ENCODE assay signal across 1 cellular context in the genomic region with DNA sequence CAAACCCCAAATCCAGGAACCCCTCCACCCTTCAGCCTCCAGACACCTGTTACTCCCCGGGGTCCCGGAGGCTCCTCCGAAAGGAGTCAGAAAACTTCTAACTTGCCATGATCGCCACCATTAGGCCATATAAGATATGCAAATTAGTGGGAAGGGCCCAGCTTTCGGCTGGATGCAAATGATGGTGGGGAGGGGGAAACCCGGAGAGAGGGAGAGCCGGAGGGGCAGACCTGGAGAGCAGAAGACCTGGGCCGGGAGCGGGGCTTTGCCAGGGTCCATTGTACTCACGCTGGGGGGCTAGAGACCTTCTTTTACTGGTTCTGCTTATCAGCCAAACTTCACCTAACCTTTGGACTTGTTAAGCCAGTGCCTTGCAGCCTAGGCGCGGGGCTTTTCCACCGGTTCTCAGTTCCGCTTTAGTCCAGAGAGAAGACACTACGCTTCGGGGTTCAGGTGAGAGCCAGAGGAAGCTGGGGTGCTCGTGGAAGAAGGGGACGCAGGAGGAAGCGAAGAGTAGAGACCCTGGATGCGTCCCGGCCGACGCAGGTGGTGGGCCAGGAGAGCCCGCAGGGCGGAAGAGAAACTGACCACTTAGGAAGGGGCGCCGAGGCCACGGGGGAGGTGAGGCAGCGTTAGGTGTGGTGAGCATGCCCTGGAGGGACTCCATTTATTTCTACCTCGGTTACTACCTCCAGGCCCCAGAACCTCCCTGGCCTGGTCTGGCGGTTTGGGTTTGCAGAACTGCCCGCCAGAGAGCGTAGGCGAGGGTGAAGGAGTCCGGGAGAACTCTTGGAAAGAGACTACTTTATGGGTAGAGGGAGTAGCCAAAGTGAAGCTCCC.
A peak's percentile ranks its signal among the peaks of the same experiment; 100 is the strongest.
TF ChIP-seq lines count a peak whose summit lies in the region.

TSS of gene HNF1B (minus strand) at position 99 of the 840 bp plus-strand sequence. CDS start 175 bp downstream, outside the sequence.

TF ChIP-seq in HepG2, 621 proteins besides CTCF, POLR2A, EP300 and RAD21 (continued from another document and continues in another):
- TF ChIP-seq PATZ1 (CRISPR knock-in tag; IDR thresholded peaks at IDR 0.05) (peak; percentile 43; the same call in 1 of the 2 replicates), SYNCRIP (IDR thresholded peaks at IDR 0.05; ENCODE audit: insufficient read depth, low read depth, low read length) (no peak), ZNF772 (CRISPR knock-in tag; IDR thresholded peaks at IDR 0.05) (peak; percentile 39; the same call in 1 of the 2 replicates), SALL2 (CRISPR knock-in tag; IDR thresholded peaks at IDR 0.05) (peak; percentile 63; the same call in 1 of the 2 replicates), REL (CRISPR knock-in tag; conservative IDR thresholded peaks at IDR 0.05) (no peak), TCF7 (IDR thresholded peaks at IDR 0.05; ENCODE audit: low read depth) (no peak), ELF4 (CRISPR knock-in tag; IDR thresholded peaks at IDR 0.05; ENCODE audit: borderline replicate concordance) (0 out of 2 replicates have a peak, but pooled peaks have one; percentile 49), GMEB1 (CRISPR knock-in tag; IDR thresholded peaks at IDR 0.05; ENCODE audit: borderline replicate concordance) (peak; percentile 23; the same call in 1 of the 2 replicates), CEBPG (CRISPR knock-in tag; IDR thresholded peaks at IDR 0.05) (no peak), MTA1 (CRISPR knock-in tag; IDR thresholded peaks at IDR 0.05; ENCODE audit: borderline replicate concordance) (peak; percentile 34; the same call in 1 of the 2 replicates), HNRNPLL (IDR thresholded peaks at IDR 0.05; ENCODE audit: low read depth, low read length, poor library complexity, severe bottlenecking) (peak; percentile 41), ZFYVE20 (CRISPR knock-in tag; IDR thresholded peaks at IDR 0.05; ENCODE audit: borderline replicate concordance, low read depth) (no peak), CBX2 (IDR thresholded peaks at IDR 0.05; ENCODE audit: low read depth, low read length) (no peak), CBX2 (CRISPR knock-in tag; IDR thresholded peaks at IDR 0.05; ENCODE audit: low read depth) (no peak), HOXA5 (CRISPR knock-in tag; IDR thresholded peaks at IDR 0.05) (0 out of 2 replicates have a peak, but pooled peaks have one; percentile 44), PRDM15 (CRISPR knock-in tag; IDR thresholded peaks at IDR 0.05) (peak; percentile 85), MEIS2 (CRISPR knock-in tag; IDR thresholded peaks at IDR 0.05) (0 out of 2 replicates have a peak, but pooled peaks have one; percentile 19), ZNF883 (CRISPR knock-in tag; IDR thresholded peaks at IDR 0.05; ENCODE audit: not compliant biosample characterization) (peak; percentile 36), EEA1 (CRISPR knock-in tag; IDR thresholded peaks at IDR 0.05; ENCODE audit: borderline replicate concordance) (0 out of 2 replicates have a peak, but pooled peaks have one; percentile 21), GATAD2A (CRISPR knock-in tag; IDR thresholded peaks at IDR 0.05) (0 out of 2 replicates have a peak, but pooled peaks have one; percentile 8), ZBTB10 (CRISPR knock-in tag; IDR thresholded peaks at IDR 0.05; ENCODE audit: borderline replicate concordance) (peak; percentile 86; the same call in 1 of the 2 replicates), HOXA3 (CRISPR knock-in tag; IDR thresholded peaks at IDR 0.05) (0 out of 2 replicates have a peak, but pooled peaks have one; percentile 50), ZBTB43 (CRISPR knock-in tag; conservative IDR thresholded peaks at IDR 0.05) (0 out of 2 replicates have a peak, but pooled peaks have one; percentile 47)
- TF ChIP-seq, protein P1, sequence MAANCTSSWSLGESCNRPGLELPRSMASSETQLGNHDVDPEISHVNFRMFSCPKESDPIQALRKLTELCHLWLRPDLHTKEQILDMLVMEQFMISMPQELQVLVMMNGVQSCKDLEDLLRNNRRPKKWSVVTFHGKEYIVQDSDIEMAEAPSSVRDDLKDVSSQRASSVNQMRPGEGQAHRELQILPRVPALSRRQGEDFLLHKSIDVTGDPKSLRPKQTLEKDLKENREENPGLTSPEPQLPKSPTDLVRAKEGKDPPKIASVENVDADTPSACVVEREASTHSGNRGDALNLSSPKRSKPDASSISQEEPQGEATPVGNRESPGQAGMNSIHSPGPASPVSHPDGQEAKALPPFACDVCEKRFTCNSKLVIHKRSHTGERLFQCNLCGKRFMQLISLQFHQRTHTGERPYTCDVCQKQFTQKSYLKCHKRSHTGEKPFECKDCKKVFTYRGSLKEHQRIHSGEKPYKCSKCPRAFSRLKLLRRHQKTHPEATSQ (CRISPR knock-in tag; IDR thresholded peaks at IDR 0.05; ENCODE audit: borderline replicate concordance), result 0 out of 2 replicates have a peak, but pooled peaks have one; percentile 52
- TF ChIP-seq, protein P2, sequence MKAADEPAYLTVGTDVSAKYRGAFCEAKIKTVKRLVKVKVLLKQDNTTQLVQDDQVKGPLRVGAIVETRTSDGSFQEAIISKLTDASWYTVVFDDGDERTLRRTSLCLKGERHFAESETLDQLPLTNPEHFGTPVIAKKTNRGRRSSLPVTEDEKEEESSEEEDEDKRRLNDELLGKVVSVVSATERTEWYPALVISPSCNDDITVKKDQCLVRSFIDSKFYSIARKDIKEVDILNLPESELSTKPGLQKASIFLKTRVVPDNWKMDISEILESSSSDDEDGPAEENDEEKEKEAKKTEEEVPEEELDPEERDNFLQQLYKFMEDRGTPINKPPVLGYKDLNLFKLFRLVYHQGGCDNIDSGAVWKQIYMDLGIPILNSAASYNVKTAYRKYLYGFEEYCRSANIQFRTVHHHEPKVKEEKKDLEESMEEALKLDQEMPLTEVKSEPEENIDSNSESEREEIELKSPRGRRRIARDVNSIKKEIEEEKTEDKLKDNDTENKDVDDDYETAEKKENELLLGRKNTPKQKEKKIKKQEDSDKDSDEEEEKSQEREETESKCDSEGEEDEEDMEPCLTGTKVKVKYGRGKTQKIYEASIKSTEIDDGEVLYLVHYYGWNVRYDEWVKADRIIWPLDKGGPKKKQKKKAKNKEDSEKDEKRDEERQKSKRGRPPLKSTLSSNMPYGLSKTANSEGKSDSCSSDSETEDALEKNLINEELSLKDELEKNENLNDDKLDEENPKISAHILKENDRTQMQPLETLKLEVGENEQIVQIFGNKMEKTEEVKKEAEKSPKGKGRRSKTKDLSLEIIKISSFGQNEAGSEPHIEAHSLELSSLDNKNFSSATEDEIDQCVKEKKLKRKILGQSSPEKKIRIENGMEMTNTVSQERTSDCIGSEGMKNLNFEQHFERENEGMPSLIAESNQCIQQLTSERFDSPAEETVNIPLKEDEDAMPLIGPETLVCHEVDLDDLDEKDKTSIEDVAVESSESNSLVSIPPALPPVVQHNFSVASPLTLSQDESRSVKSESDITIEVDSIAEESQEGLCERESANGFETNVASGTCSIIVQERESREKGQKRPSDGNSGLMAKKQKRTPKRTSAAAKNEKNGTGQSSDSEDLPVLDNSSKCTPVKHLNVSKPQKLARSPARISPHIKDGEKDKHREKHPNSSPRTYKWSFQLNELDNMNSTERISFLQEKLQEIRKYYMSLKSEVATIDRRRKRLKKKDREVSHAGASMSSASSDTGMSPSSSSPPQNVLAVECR (CRISPR knock-in tag; IDR thresholded peaks at IDR 0.05; ENCODE audit: borderline replicate concordance), result peak; percentile 48; the same call in 1 of the 2 replicates
- TF ChIP-seq, protein P3, sequence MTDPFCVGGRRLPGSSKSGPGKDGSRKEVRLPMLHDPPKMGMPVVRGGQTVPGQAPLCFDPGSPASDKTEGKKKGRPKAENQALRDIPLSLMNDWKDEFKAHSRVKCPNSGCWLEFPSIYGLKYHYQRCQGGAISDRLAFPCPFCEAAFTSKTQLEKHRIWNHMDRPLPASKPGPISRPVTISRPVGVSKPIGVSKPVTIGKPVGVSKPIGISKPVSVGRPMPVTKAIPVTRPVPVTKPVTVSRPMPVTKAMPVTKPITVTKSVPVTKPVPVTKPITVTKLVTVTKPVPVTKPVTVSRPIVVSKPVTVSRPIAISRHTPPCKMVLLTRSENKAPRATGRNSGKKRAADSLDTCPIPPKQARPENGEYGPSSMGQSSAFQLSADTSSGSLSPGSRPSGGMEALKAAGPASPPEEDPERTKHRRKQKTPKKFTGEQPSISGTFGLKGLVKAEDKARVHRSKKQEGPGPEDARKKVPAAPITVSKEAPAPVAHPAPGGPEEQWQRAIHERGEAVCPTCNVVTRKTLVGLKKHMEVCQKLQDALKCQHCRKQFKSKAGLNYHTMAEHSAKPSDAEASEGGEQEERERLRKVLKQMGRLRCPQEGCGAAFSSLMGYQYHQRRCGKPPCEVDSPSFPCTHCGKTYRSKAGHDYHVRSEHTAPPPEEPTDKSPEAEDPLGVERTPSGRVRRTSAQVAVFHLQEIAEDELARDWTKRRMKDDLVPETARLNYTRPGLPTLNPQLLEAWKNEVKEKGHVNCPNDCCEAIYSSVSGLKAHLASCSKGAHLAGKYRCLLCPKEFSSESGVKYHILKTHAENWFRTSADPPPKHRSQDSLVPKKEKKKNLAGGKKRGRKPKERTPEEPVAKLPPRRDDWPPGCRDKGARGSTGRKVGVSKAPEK (CRISPR knock-in tag; IDR thresholded peaks at IDR 0.05; ENCODE audit: borderline replicate concordance), result 0 out of 2 replicates have a peak, but pooled peaks have one; percentile 54
